ENCODE assay signal across 20 cellular contexts in genomic region chr4:184958839-184959238, GRCh38. TPM values are rescaled to one million over a fixed set of nuclear protein-coding genes. Genes with fewer than 3 reads are reported as not detected.
"Had no signal": no experiment of that assay in that cellular context is flagged by ENCODE, and none has a peak within 500 bp of the region (broad histone marks: within the 10 kb centered on the region; RNA-seq: fewer than 3 reads in every experiment).

No MANE protein-coding gene starts in this region.

- H3K27me3 Mint-ChIP-seq: activated CD4-positive, alpha-beta memory T cell treated with anti-CD3 and anti-CD28 coated beads for 36 hours had no signal

- H3K36me3 Mint-ChIP-seq: activated CD4-positive, alpha-beta memory T cell treated with anti-CD3 and anti-CD28 coated beads for 36 hours had no signal

- DNase-seq: activated CD4-positive, alpha-beta memory T cell treated with anti-CD3 and anti-CD28 coated beads for 36 hours; activated effector memory CD4-positive, alpha-beta T cell treated with Interleukin-2 at 50 U/mL for 16 hours; activated naive CD4-positive, alpha-beta T cell treated with anti-CD3 and anti-CD28 coated beads, Interleukin-2, amount 50 U/mL, for 16 hours; activated T-cell treated with anti-CD3 and anti-CD28 coated beads, Interleukin-2, amount 50 U/mL, for 4 hours; dorsolateral prefrontal cortex; endodermal cell; heart right ventricle; left colon; lower lobe of right lung; pancreas; stimulated activated CD4-positive, alpha-beta T cell treated with anti-CD3 and anti-CD28 coated beads, Interleukin-12 subunit alpha, Interleukin-12 subunit beta, amount 100 ng/mL, for 4 hours; stimulated activated CD4-positive, alpha-beta T cell treated with anti-CD3 and anti-CD28 coated beads, Interleukin-2, amount 100 ng/mL, for 24 hours; WERI-Rb-1 had no signal

- H3K4me1 ChIP-seq: lower lobe of right lung, pancreas had no signal

- H3K36me3 ChIP-seq: heart right ventricle, lower lobe of right lung, pancreas, thoracic aorta, vagina, WERI-Rb-1 had no signal

- ATAC-seq: activated T-cell treated with anti-CD3 and anti-CD28 coated beads, Interleukin-2, amount 50 U/mL, for 4 hours; left colon; pancreas had no signal

- H3K9me3 Mint-ChIP-seq: activated CD4-positive, alpha-beta memory T cell treated with anti-CD3 and anti-CD28 coated beads for 36 hours; activated T-cell treated with anti-CD3 and anti-CD28 coated beads, Interleukin-2, amount 50 U/mL, for 4 hours; neural crest cell had no signal

- H3K4me1 Mint-ChIP-seq: endodermal cell had no signal

- H3K4me3 ChIP-seq: dorsolateral prefrontal cortex, heart right ventricle, lower lobe of right lung, pancreas, thoracic aorta, vagina had no signal

- H3K27ac ChIP-seq: dorsolateral prefrontal cortex, heart right ventricle, lower lobe of right lung, pancreas, thoracic aorta, vagina had no signal

- H3K4me3 Mint-ChIP-seq: activated CD4-positive, alpha-beta memory T cell treated with anti-CD3 and anti-CD28 coated beads for 36 hours; activated T-cell treated with anti-CD3 and anti-CD28 coated beads, Interleukin-2, amount 50 U/mL, for 4 hours; endodermal cell; neural crest cell had no signal

- H3K27me3 ChIP-seq: dorsolateral prefrontal cortex, heart right ventricle, pancreas, vagina had no signal

- H3K27ac Mint-ChIP-seq: activated CD4-positive, alpha-beta memory T cell treated with anti-CD3 and anti-CD28 coated beads for 36 hours; endodermal cell had no signal

RNA-seq across cellular contexts. Expression of gene HELT, which starts 59.5 kb away (rescaled TPM):
- total RNA-seq: activated CD4-positive, alpha-beta memory T cell treated with anti-CD3 and anti-CD28 coated beads for 36 hours; activated T-cell treated with anti-CD3 and anti-CD28 coated beads, Interleukin-2, amount 50 U/mL, for 4 hours; dorsolateral prefrontal cortex; endodermal cell; epithelial cell of proximal tubule; frontal cortex; heart right ventricle; left colon; myocyte; neural crest cell; pancreas; thoracic aorta; vagina had no signal
- polyA plus RNA-seq: adipose tissue, heart right ventricle, pancreas had no signal
